Comparison of ENCODE assay signal across 11 cellular contexts in genomic region chr12:3252416-3252815, GRCh38.
DNase-seq lines count a peak whose midpoint lies in the region; ATAC-seq and TF ChIP-seq lines count a peak whose summit lies in the region.
"Had no signal": no experiment of that assay in that cellular context is flagged by ENCODE, and none has a peak within 500 bp of the region (broad histone marks: within the 10 kb centered on the region; RNA-seq: fewer than 3 reads in every experiment).

No MANE protein-coding gene starts in this region.

- no peaks in the 10 kb centered on the region for H3K27me3 ChIP-seq in lower lobe of right lung (ENCODE audit: low read depth)
- no peaks in the 10 kb centered on the region for H3K27me3 ChIP-seq in thyroid gland
- no peaks in the 10 kb centered on the region for H3K27me3 ChIP-seq in H7 (ENCODE audit: control insufficient read depth, insufficient read depth, low read length)

- POLR2A ChIA-PET in activated CD4-positive, alpha-beta T cell treated with anti-CD3 and anti-CD28 coated beads for 36 hours (lab: Charles Lee): no interaction called here

- H3K4me1 ChIP-seq in lower lobe of right lung (peaks cover 33% of the 10 kb centered on the region), thyroid gland (peaks cover 0 to 20% of the 10 kb centered on the region in 2 donors)

- TF ChIP-seq CTCF in lower lobe of right lung (IDR thresholded peaks at IDR 0.05): no peak
- no peak for TF ChIP-seq CTCF in thyroid gland (IDR thresholded peaks at IDR 0.05)

- peak; percentile 50 to 60 for ATAC-seq in lower lobe of right lung
- ATAC-seq in activated CD4-positive, alpha-beta T cell treated with anti-CD3 and anti-CD28 coated beads for 36 hours: no peak
- ATAC-seq in HG03432 (IDR thresholded peaks at IDR 0.05; ENCODE audit: unreplicated experiment): no peak
- ATAC-seq: activated CD8-positive, alpha-beta T cell treated with anti-CD3 and anti-CD28 coated beads for 36 hours; stimulated activated effector memory CD8-positive, alpha-beta T cell treated with anti-CD3 and anti-CD28 coated beads, Interleukin-12 subunit alpha, Interleukin-12 subunit beta, amount 100 ng/mL, for 72 hours had no signal

- CTCF ChIA-PET in activated CD4-positive, alpha-beta T cell treated with anti-CD3 and anti-CD28 coated beads for 36 hours (lab: Charles Lee): no interaction called here

- H3K27ac Mint-ChIP-seq in activated CD4-positive, alpha-beta T cell treated with anti-CD3 and anti-CD28 coated beads for 36 hours: no peak overlapping the region
- H3K27ac Mint-ChIP-seq: activated CD8-positive, alpha-beta T cell treated with anti-CD3 and anti-CD28 coated beads for 36 hours; stimulated activated effector memory CD8-positive, alpha-beta T cell treated with anti-CD3 and anti-CD28 coated beads, Interleukin-12 subunit alpha, Interleukin-12 subunit beta, amount 100 ng/mL, for 72 hours had no signal

- H3K4me1 Mint-ChIP-seq in activated CD4-positive, alpha-beta T cell treated with anti-CD3 and anti-CD28 coated beads for 36 hours: peaks cover 6% of the 10 kb centered on the region

- H3K9me3 ChIP-seq in lower lobe of right lung (no peaks in the 10 kb centered on the region), thyroid gland (no peaks in the 10 kb centered on the region)

- H3K4me3 Mint-ChIP-seq in activated CD4-positive, alpha-beta T cell treated with anti-CD3 and anti-CD28 coated beads for 36 hours: no peak overlapping the region
- H3K4me3 Mint-ChIP-seq: activated CD8-positive, alpha-beta T cell treated with anti-CD3 and anti-CD28 coated beads for 36 hours; central memory CD8-positive, alpha-beta T cell; stimulated activated effector memory CD8-positive, alpha-beta T cell treated with anti-CD3 and anti-CD28 coated beads, Interleukin-12 subunit alpha, Interleukin-12 subunit beta, amount 100 ng/mL, for 72 hours had no signal

- no peak overlapping the region for H3K4me3 ChIP-seq in lower lobe of right lung
- H3K4me3 ChIP-seq in thyroid gland (replicated peaks in 1 of 3): no peak overlapping the region
- no peak overlapping the region for H3K4me3 ChIP-seq in H7 (ENCODE audit: insufficient read depth, low read depth, low read length)

- H3K27ac ChIP-seq in lower lobe of right lung (no peak overlapping the region), thyroid gland (peak overlapping the region; percentile 1 to 52 (median 43))

- WGBS in thyroid gland, 2 donors: 32 to 34% methylated on average over 12 of the region's 12 CpGs

- TF ChIP-seq POLR2A in thyroid gland (IDR thresholded peaks at IDR 0.05): no peak

- H3K36me3 ChIP-seq in lower lobe of right lung (no peaks in the 10 kb centered on the region), thyroid gland (no peaks in the 10 kb centered on the region), H7 (replicated peaks; ENCODE audit: control insufficient read depth, insufficient read depth, low read length) (no peaks in the 10 kb centered on the region)

- peak; percentile 84 to 86 for DNase-seq in NCI-H524 (lab: John Stamatoyannopoulos, UW)
- DNase-seq in fibroblast of gingiva (ENCODE audit: low read depth): peak; percentile 86
- DNase-seq in lower lobe of right lung: peak; percentile 60
- peak; percentile 92 to 95 for DNase-seq in thyroid gland
- no peak for DNase-seq in activated CD4-positive, alpha-beta T cell treated with anti-CD3 and anti-CD28 coated beads, Interleukin-2, amount 50 U/mL, for 4 hours
- no peak for DNase-seq in H7
- no peak for DNase-seq in activated CD4-positive, alpha-beta T cell treated with anti-CD3 and anti-CD28 coated beads for 36 hours
- DNase-seq: activated CD8-positive, alpha-beta T cell treated with anti-CD3 and anti-CD28 coated beads for 36 hours had no signal

- intact Hi-C loops in lower lobe of right lung (cut with DNase I) (no loop called here), thyroid gland (cut with DNase I) (no loop called here)
- intact Hi-C loops in activated CD4-positive, alpha-beta T cell treated with anti-CD3 and anti-CD28 coated beads for 36 hours (cut with DNase I, micrococcal nuclease): no loop called here

- no peaks in the 10 kb centered on the region for H3K36me3 Mint-ChIP-seq in activated CD4-positive, alpha-beta T cell treated with anti-CD3 and anti-CD28 coated beads for 36 hours (ENCODE audit: low read depth)
- H3K36me3 Mint-ChIP-seq: stimulated activated effector memory CD8-positive, alpha-beta T cell treated with anti-CD3 and anti-CD28 coated beads, Interleukin-12 subunit alpha, Interleukin-12 subunit beta, amount 100 ng/mL, for 72 hours had no signal

- no peaks in the 10 kb centered on the region for H3K27me3 Mint-ChIP-seq in activated CD4-positive, alpha-beta T cell treated with anti-CD3 and anti-CD28 coated beads for 36 hours

- H3K9me3 Mint-ChIP-seq in activated CD4-positive, alpha-beta T cell treated with anti-CD3 and anti-CD28 coated beads for 36 hours (ENCODE audit: low read depth): no peaks in the 10 kb centered on the region
- H3K9me3 Mint-ChIP-seq: activated CD8-positive, alpha-beta T cell treated with anti-CD3 and anti-CD28 coated beads for 36 hours; central memory CD8-positive, alpha-beta T cell; stimulated activated effector memory CD8-positive, alpha-beta T cell treated with anti-CD3 and anti-CD28 coated beads, Interleukin-12 subunit alpha, Interleukin-12 subunit beta, amount 100 ng/mL, for 72 hours had no signal

Comparison
In these comparisons a context has a peak if more than half of its experiments do, and no peak if none do; other contexts are left out.
1. DNase-seq: peak in NCI-H524 (2 of 2), fibroblast of gingiva (single experiment), lower lobe of right lung (single experiment) and thyroid gland (2 of 2); none in activated CD4-positive, alpha-beta T cell treated with anti-CD3 and anti-CD28 coated beads, Interleukin-2, amount 50 U/mL, for 4 hours (0 of 2), H7 (single experiment) and activated CD4-positive, alpha-beta T cell treated with anti-CD3 and anti-CD28 coated beads for 36 hours (single experiment).
2. ATAC-seq: peak in lower lobe of right lung (2 of 2); none in activated CD4-positive, alpha-beta T cell treated with anti-CD3 and anti-CD28 coated beads for 36 hours (single experiment) and HG03432 (single experiment).